ENCODE assay signal across 18 cellular contexts in the genomic region with DNA sequence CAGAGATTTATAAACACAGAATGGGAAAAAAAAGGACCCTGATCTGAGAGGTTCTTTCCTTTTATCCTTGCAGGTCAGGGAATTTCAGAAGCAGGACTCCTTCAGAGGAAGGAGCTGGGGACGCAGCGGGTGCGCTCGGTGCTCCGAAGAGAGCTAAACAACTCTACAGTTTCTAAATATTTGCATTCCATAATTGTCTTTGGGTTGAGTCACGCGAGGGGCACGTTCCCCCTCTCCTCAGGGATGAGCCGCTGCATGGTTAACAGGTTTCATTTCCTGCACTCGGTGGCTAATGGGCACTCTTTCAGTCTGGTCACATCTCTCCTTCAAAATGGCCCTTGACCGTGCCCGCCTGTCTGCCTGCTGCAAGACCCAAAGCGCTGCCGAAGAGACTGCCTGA.
DNase-seq lines count a peak whose midpoint lies in the region; ATAC-seq, FAIRE-seq and TF ChIP-seq lines count a peak whose summit lies in the region.
"Had no signal": no experiment of that assay in that cellular context is flagged by ENCODE, and none has a peak within 500 bp of the region (broad histone marks: within the 10 kb centered on the region; RNA-seq: fewer than 3 reads in every experiment).

No MANE protein-coding gene starts in this region.

- no peak overlapping the region for H3K9ac ChIP-seq in HepG2 (ENCODE audit: insufficient read depth, low read depth, low read length)

- no peak overlapping the region for H3K27ac Mint-ChIP-seq in activated CD8-positive, alpha-beta T cell treated with anti-CD3 and anti-CD28 coated beads, Interleukin-2, amount 10 ng/mL, durations not matched to agents 7 days and 5 days
- H3K27ac Mint-ChIP-seq: HFFc6 had no signal

- H3K4me1 ChIP-seq in HepG2 (ENCODE audit: insufficient read depth, low read length), result peaks cover 14% of the 10 kb centered on the region
- no peaks in the 10 kb centered on the region for H3K4me1 ChIP-seq in right lobe of liver
- H3K4me1 ChIP-seq in left lung, result no peaks in the 10 kb centered on the region
- H3K4me1 ChIP-seq in heart left ventricle, result peaks cover 0 to 20% (median 6%) of the 10 kb centered on the region in 12 donors

- H3K4me3 Mint-ChIP-seq in activated CD8-positive, alpha-beta T cell treated with anti-CD3 and anti-CD28 coated beads, Interleukin-2, amount 10 ng/mL, durations not matched to agents 7 days and 5 days, result no peak overlapping the region
- H3K4me3 Mint-ChIP-seq: HFFc6 had no signal

- H3K79me2 ChIP-seq in HepG2 (ENCODE audit: insufficient read depth, low read length), result no peaks in the 10 kb centered on the region

- no peaks in the 10 kb centered on the region for H3K9me3 Mint-ChIP-seq in activated CD8-positive, alpha-beta T cell treated with anti-CD3 and anti-CD28 coated beads, Interleukin-2, amount 10 ng/mL, durations not matched to agents 7 days and 5 days (ENCODE audit: insufficient read depth)
- H3K9me3 Mint-ChIP-seq: HFFc6 had no signal

- H2AFZ ChIP-seq in HepG2 (ENCODE audit: low read length), result no peak overlapping the region

- no peaks in the 10 kb centered on the region for H4K20me1 ChIP-seq in HepG2 (ENCODE audit: insufficient read depth, low read length)

- ATAC-seq in HepG2 (peak; percentile 46; the same call in 1 of the 3 replicates), right lobe of liver (no peak), left lung (peak; percentile 13), heart left ventricle (no peak)
- no peak for ATAC-seq in activated CD8-positive, alpha-beta T cell treated with anti-CD3 and anti-CD28 coated beads, Interleukin-2, amount 10 ng/mL, durations not matched to agents 7 days and 5 days
- ATAC-seq: A549 had no signal

- POLR2A ChIA-PET in HepG2 (lab: Yijun Ruan, JAX), result interaction anchor here (1.0 to 1.3 kb wide), 3 partner anchors 10 to 27 kb away, joined by 4 to 6 read pairs (median 5); no protein-coding TSS in a partner anchor
- POLR2A ChIA-PET in activated CD8-positive, alpha-beta T cell treated with anti-CD3 and anti-CD28 coated beads, Interleukin-2, amount 10 ng/mL, durations not matched to agents 7 days and 5 days (lab: Charles Lee), result no interaction called here

- WGBS in HepG2 (ENCODE audit: low lambda C conversion rate), result 21% methylated on average over 14 of the region's 14 CpGs
- WGBS in right lobe of liver (ENCODE audit: insufficient coverage, low coverage, low lambda C conversion rate, missing lambda C conversion rate), result 90% methylated on average over 8 of the region's 14 CpGs
- 96 to 99% (median 97%) methylated on average over 14 of the region's 14 CpGs for WGBS in heart left ventricle, 4 donors

- H3K4me1 Mint-ChIP-seq in activated CD8-positive, alpha-beta T cell treated with anti-CD3 and anti-CD28 coated beads, Interleukin-2, amount 10 ng/mL, durations not matched to agents 7 days and 5 days (ENCODE audit: low read depth), result no peaks in the 10 kb centered on the region

- H3K27ac ChIP-seq in HepG2 (ENCODE audit: extremely low read length, insufficient read depth, low read length), result no peak overlapping the region
- H3K27ac ChIP-seq in right lobe of liver, result no peak overlapping the region
- no peak overlapping the region for H3K27ac ChIP-seq in left lung
- H3K27ac ChIP-seq in heart left ventricle, result no peak overlapping the region
- H3K27ac ChIP-seq: A549, C4-2B had no signal

- H3K4me3 ChIP-seq in HepG2 (replicated peaks in 1 of 3; ENCODE audit: insufficient read depth in 1 of 3, low read depth in 2 of 3, low read length in 3 of 3), result no peak overlapping the region
- no peak overlapping the region for H3K4me3 ChIP-seq in right lobe of liver
- no peak overlapping the region for H3K4me3 ChIP-seq in left lung
- H3K4me3 ChIP-seq in heart left ventricle, result no peak overlapping the region
- no peak overlapping the region for H3K4me3 ChIP-seq in H7 (ENCODE audit: insufficient read depth, low read depth, low read length)
- H3K4me3 ChIP-seq: A549, MG63 had no signal

- H3K27me3 ChIP-seq in HepG2 (ENCODE audit: control insufficient read depth in 1 of 2, insufficient read depth in 2 of 2, low read length in 2 of 2) (peaks cover 0 to 12% of the 10 kb centered on the region in 2 experiments; a peak in 3 of 5 replicates), right lobe of liver (no peaks in the 10 kb centered on the region), left lung (no peaks in the 10 kb centered on the region), heart left ventricle (no peaks in the 10 kb centered on the region), H7 (ENCODE audit: control insufficient read depth, insufficient read depth, low read length) (no peaks in the 10 kb centered on the region)
- H3K27me3 ChIP-seq: MG63 had no signal

- intact Hi-C loops in HepG2 (cut with micrococcal nuclease; ENCODE audit: unreplicated experiment) (no loop called here), right lobe of liver (cut with DNase I) (no loop called here), left lung (cut with DNase I) (no loop called here), heart left ventricle (cut with DNase I) (no loop called here)

- no peaks in the 10 kb centered on the region for H3K27me3 Mint-ChIP-seq in activated CD8-positive, alpha-beta T cell treated with anti-CD3 and anti-CD28 coated beads, Interleukin-2, amount 10 ng/mL, durations not matched to agents 7 days and 5 days (ENCODE audit: low read depth)

- no peak for TF ChIP-seq POLR2A in HepG2 (IDR thresholded peaks at IDR 0.05; ENCODE audit: insufficient read depth in 1 of 2, low read depth in 2 of 2, low read length in 2 of 2)
- TF ChIP-seq POLR2A in right lobe of liver (IDR thresholded peaks at IDR 0.05), result no peak
- no peak for TF ChIP-seq POLR2A in heart left ventricle (IDR thresholded peaks at IDR 0.05)

- FAIRE-seq in HepG2 (lab: Jason Lieb, UNC), result no peak
- FAIRE-seq: A549 had no signal

- CTCF ChIA-PET in HepG2 (lab: Yijun Ruan, JAX; ENCODE audit: low intra/inter-chr PET ratio, low total read pairs), result no interaction called here
- CTCF ChIA-PET in activated CD8-positive, alpha-beta T cell treated with anti-CD3 and anti-CD28 coated beads, Interleukin-2, amount 10 ng/mL, durations not matched to agents 7 days and 5 days (lab: Charles Lee), result no interaction called here

- TF ChIP-seq RAD21 in HepG2 (CRISPR knock-in tag; IDR thresholded peaks at IDR 0.05), result no peak

- no peaks in the 10 kb centered on the region for H3K36me3 Mint-ChIP-seq in activated CD8-positive, alpha-beta T cell treated with anti-CD3 and anti-CD28 coated beads, Interleukin-2, amount 10 ng/mL, durations not matched to agents 7 days and 5 days (ENCODE audit: low read depth)

- no peaks in the 10 kb centered on the region for H3K36me3 ChIP-seq in HepG2 (replicated peaks in 1 of 2; ENCODE audit: control insufficient read depth in 1 of 2, insufficient read depth in 2 of 2, low read length in 2 of 2)
- H3K36me3 ChIP-seq in right lobe of liver, result no peaks in the 10 kb centered on the region
- no peaks in the 10 kb centered on the region for H3K36me3 ChIP-seq in left lung
- H3K36me3 ChIP-seq in heart left ventricle, result no peaks in the 10 kb centered on the region
- H3K36me3 ChIP-seq in H7 (replicated peaks; ENCODE audit: control insufficient read depth, insufficient read depth, low read length), result no peaks in the 10 kb centered on the region
- H3K36me3 ChIP-seq: MG63 had no signal

- TF ChIP-seq EP300 in HepG2 (IDR thresholded peaks at IDR 0.05; ENCODE audit: low read depth in 2 of 2, low read length in 2 of 2), result no peak
- no peak for TF ChIP-seq EP300 in HepG2 (CRISPR knock-in tag; IDR thresholded peaks at IDR 0.05; ENCODE audit: borderline replicate concordance)

- H3K9me3 ChIP-seq in HepG2 (ENCODE audit: low read length) (no peaks in the 10 kb centered on the region), right lobe of liver (no peaks in the 10 kb centered on the region), left lung (no peaks in the 10 kb centered on the region), heart left ventricle (no peaks in the 10 kb centered on the region)
- H3K9me3 ChIP-seq: A549, MG63 had no signal

- in situ Hi-C loops in HepG2 (cut with HindIII; ENCODE audit: extremely low pct_ligation_motif_present, low pct_unique_long_range_greater_than_20kb), result no loop called here

- no peak for DNase-seq in HepG2 (ENCODE audit: low spot score)
- no peak for DNase-seq in right lobe of liver
- DNase-seq in NCI-H748 (lab: John Stamatoyannopoulos, UW; ENCODE audit: unreplicated experiment), result peak; percentile 91
- peak in 1 of 2 donors; percentile 39 for DNase-seq in left lung
- DNase-seq in central memory CD4-positive, alpha-beta T cell, result no peak
- DNase-seq in activated CD8-positive, alpha-beta T cell treated with anti-CD3 and anti-CD28 coated beads, Interleukin-2, amount 10 ng/mL, durations not matched to agents 7 days and 5 days, result no peak
- DNase-seq in heart left ventricle, result no peak
- no peak for DNase-seq in H7
- DNase-seq: COR-L47, DND-41, GDM1, GOT3, HFFc6, MG63, NCI-H1092 treated with DMSO at 0.1 percent for 48 hours, RPMI8226 had no signal

- no TSS peak for BruUV-seq in HepG2 (replicated peaks; lab: Mats Ljungman, UMichigan)

- peak overlapping the region; percentile 43 for H3K4me2 ChIP-seq in HepG2 (ENCODE audit: low read depth, low read length)
- H3K4me2 ChIP-seq: A549 had no signal

- TF ChIP-seq CTCF in HepG2 (CRISPR knock-in tag; IDR thresholded peaks at IDR 0.05) (no peak), right lobe of liver (IDR thresholded peaks at IDR 0.05) (no peak), left lung (IDR thresholded peaks at IDR 0.05) (no peak), heart left ventricle (IDR thresholded peaks at IDR 0.05) (no peak)

TF ChIP-seq in HepG2, 621 proteins besides CTCF, POLR2A, EP300 and RAD21 (continues in another document):
- TF ChIP-seq ZBTB3 (CRISPR knock-in tag; IDR thresholded peaks at IDR 0.05; ENCODE audit: borderline replicate concordance, low read depth) (no peak), TFE3 (CRISPR knock-in tag; IDR thresholded peaks at IDR 0.05) (no peak), SALL1 (CRISPR knock-in tag; IDR thresholded peaks at IDR 0.05) (peak; percentile 56; the same call in 1 of the 2 replicates), ZNF773 (CRISPR knock-in tag; IDR thresholded peaks at IDR 0.05; ENCODE audit: borderline replicate concordance) (no peak), POGZ (CRISPR knock-in tag; IDR thresholded peaks at IDR 0.05) (no peak), TBX2 (CRISPR knock-in tag; IDR thresholded peaks at IDR 0.05; ENCODE audit: borderline replicate concordance) (no peak), FOSL2 (CRISPR knock-in tag; IDR thresholded peaks at IDR 0.05) (peak; percentile 86)

Comparison
In these comparisons a context has a peak if more than half of its experiments do, and no peak if none do; other contexts are left out.
1. ATAC-seq: peak in HepG2 (single experiment) and left lung (single experiment); none in right lobe of liver (0 of 4), activated CD8-positive, alpha-beta T cell treated with anti-CD3 and anti-CD28 coated beads, Interleukin-2, amount 10 ng/mL, durations not matched to agents 7 days and 5 days (single experiment) and heart left ventricle (0 of 4).